In genomic region chr19:58154287-58154678, GRCh38 we compare ENCODE assay signal across 8 cellular contexts. TPM values are rescaled to one million over a fixed set of nuclear protein-coding genes. Genes with fewer than 3 reads are reported as not detected.
DNase-seq lines count a peak whose midpoint lies in the region; ATAC-seq and TF ChIP-seq lines count a peak whose summit lies in the region.

No MANE protein-coding gene starts in this region.

- ATAC-seq in PC-3 (no peak), upper lobe of right lung (peak; percentile 9), HG02623 (IDR thresholded peaks at IDR 0.05; ENCODE audit: unreplicated experiment) (no peak), HG03039 (IDR thresholded peaks at IDR 0.05; ENCODE audit: unreplicated experiment) (no peak)

- peak overlapping the region; percentile 81 for H3K27ac Mint-ChIP-seq in endothelial cell (ENCODE audit: unreplicated experiment)

- H3K79me2 ChIP-seq in DOHH2 (ENCODE audit: control insufficient read depth, low read length) (no peaks in the 10 kb centered on the region), PC-3 (ENCODE audit: low read length) (peaks cover 12% of the 10 kb centered on the region)

- H3K27me3 Mint-ChIP-seq in endothelial cell (ENCODE audit: unreplicated experiment), result peaks cover 6% of the 10 kb centered on the region

- CTCF ChIA-PET in PC-3 (lab: Charles Lee), result no interaction called here

- H3K9me2 ChIP-seq in DOHH2 (replicated peaks; ENCODE audit: control insufficient read depth, low read length) (no peaks in the 10 kb centered on the region), PC-3 (replicated peaks; ENCODE audit: low read length) (no peaks in the 10 kb centered on the region)

- peak overlapping the region; percentile 77 for H3K4me3 ChIP-seq in DOHH2 (ENCODE audit: low read length)
- H3K4me3 ChIP-seq in PC-3 (ENCODE audit: low read length), result peak overlapping the region; percentile 77
- H3K4me3 ChIP-seq in upper lobe of right lung, result peak overlapping the region; percentile 99

- POLR2A ChIA-PET in PC-3 (lab: Charles Lee; ENCODE audit: unreplicated experiment), result no interaction called here

- H3K27me3 ChIP-seq in DOHH2 (ENCODE audit: control insufficient read depth, low read length) (no peaks in the 10 kb centered on the region), PC-3 (ENCODE audit: low read length) (no peaks in the 10 kb centered on the region), upper lobe of right lung (no peaks in the 10 kb centered on the region)

- DNase-seq in PC-3, result no peak
- DNase-seq in endothelial cell (ENCODE audit: low spot score), result peak; percentile 15
- peak; percentile 16 for DNase-seq in midbrain (lab: John Stamatoyannopoulos, UW)
- peak; percentile 65 for DNase-seq in upper lobe of right lung
- no peak for DNase-seq in epidermal melanocyte (ENCODE audit: insufficient read length, low spot score)

- TF ChIP-seq CTCF in DOHH2 (IDR thresholded peaks at IDR 0.05; ENCODE audit: low read depth, low read length, poor library complexity, severe bottlenecking), result no peak
- TF ChIP-seq CTCF in PC-3 (conservative IDR thresholded peaks at IDR 0.05; ENCODE audit: low read depth, low read length), result no peak
- TF ChIP-seq CTCF in endothelial cell (IDR thresholded peaks at IDR 0.05; ENCODE audit: unreplicated experiment), result no peak
- TF ChIP-seq CTCF in upper lobe of right lung (IDR thresholded peaks at IDR 0.05), result no peak

- H3K4me3 Mint-ChIP-seq in endothelial cell (ENCODE audit: unreplicated experiment), result peak overlapping the region; percentile 94

- H4K20me1 ChIP-seq in DOHH2 (ENCODE audit: control insufficient read depth, insufficient read depth, low read depth, low read length) (no peaks in the 10 kb centered on the region), PC-3 (ENCODE audit: low read length) (no peaks in the 10 kb centered on the region)

- peaks cover 4% of the 10 kb centered on the region for H3K4me1 Mint-ChIP-seq in endothelial cell (ENCODE audit: unreplicated experiment)

- H3K4me1 ChIP-seq in DOHH2 (ENCODE audit: control insufficient read depth, low read length), result peaks cover 12% of the 10 kb centered on the region
- H3K4me1 ChIP-seq in PC-3 (ENCODE audit: insufficient read depth, low read length), result no peaks in the 10 kb centered on the region
- H3K4me1 ChIP-seq in upper lobe of right lung, result peaks cover 15% of the 10 kb centered on the region

- H3K9me3 ChIP-seq in DOHH2 (ENCODE audit: control insufficient read depth, insufficient read depth, low read length), result peaks cover 48% of the 10 kb centered on the region
- H3K9me3 ChIP-seq in PC-3 (ENCODE audit: low read length), result peaks cover 44% of the 10 kb centered on the region
- peaks cover 11% of the 10 kb centered on the region for H3K9me3 ChIP-seq in upper lobe of right lung

- peak overlapping the region; percentile 98 for H2AFZ ChIP-seq in PC-3 (ENCODE audit: low read length)

- H3F3A ChIP-seq in DOHH2 (ENCODE audit: control insufficient read depth, insufficient read depth), result no peaks in the 10 kb centered on the region
- H3F3A ChIP-seq in PC-3 (ENCODE audit: low read length, unreplicated experiment), result no peaks in the 10 kb centered on the region

- peaks cover 18% of the 10 kb centered on the region for H3K36me3 Mint-ChIP-seq in endothelial cell (ENCODE audit: low read depth, unreplicated experiment)

- H3K36me3 ChIP-seq in DOHH2 (ENCODE audit: control insufficient read depth, low read length), result no peaks in the 10 kb centered on the region
- H3K36me3 ChIP-seq in PC-3 (ENCODE audit: low read depth, low read length), result peaks cover 13% of the 10 kb centered on the region
- no peaks in the 10 kb centered on the region for H3K36me3 ChIP-seq in upper lobe of right lung

- peak overlapping the region; percentile 72 for H3K4me2 ChIP-seq in DOHH2 (ENCODE audit: low read length)
- peak overlapping the region; percentile 83 for H3K4me2 ChIP-seq in PC-3 (ENCODE audit: low read length)

- intact Hi-C loops in PC-3 (cut with micrococcal nuclease), result loop anchor here (10.0 kb wide), 1 partner anchor 339 kb away; the partner anchor contains the start of gene ZNF552
- intact Hi-C loops in upper lobe of right lung (cut with DNase I), result loop anchor here (10.0 kb wide), 1 partner anchor 129 kb away; no protein-coding TSS in a partner anchor

- peaks cover 16% of the 10 kb centered on the region for H3K9me3 Mint-ChIP-seq in endothelial cell (ENCODE audit: unreplicated experiment)

- H3K27ac ChIP-seq in DOHH2 (ENCODE audit: low read depth, low read length) (no peak overlapping the region), PC-3 (ENCODE audit: low read length) (no peak overlapping the region), upper lobe of right lung (peak overlapping the region; percentile 95)

- H3K9ac ChIP-seq in PC-3 (ENCODE audit: low read length), result peak overlapping the region; percentile 70

- BruUV-seq in PC-3 (replicated peaks; lab: Mats Ljungman, UMichigan), result no TSS peak

RNA-seq across cellular contexts. Expression of gene ZNF329, which starts 3.7 kb away (rescaled TPM):
- 8.2 and 10.5 TPM in 2 replicates for total RNA-seq in PC-3 (2014; rRNA removed)
- 14.9 TPM for total RNA-seq in endothelial cell (ENCODE audit: unreplicated experiment)
- total RNA-seq in upper lobe of right lung, result 7.4 TPM

RNA-seq across cellular contexts. Expression of gene ZNF274, which starts 28.6 kb away (rescaled TPM):
- total RNA-seq in PC-3 (2014; rRNA removed), result 15.4 and 16.1 TPM in 2 replicates
- total RNA-seq in endothelial cell (ENCODE audit: unreplicated experiment), result 21.4 TPM
- total RNA-seq in upper lobe of right lung, result 31.9 TPM

RNA-seq across cellular contexts. Expression of gene ZSCAN18, which starts 56.3 kb away (rescaled TPM):
- total RNA-seq in PC-3 (2014; rRNA removed), result 0.66 and 1.7 TPM in 2 replicates
- 47.7 TPM for total RNA-seq in endothelial cell (ENCODE audit: unreplicated experiment)
- total RNA-seq in upper lobe of right lung, result 47.3 TPM

Comparison
In these comparisons a context has a peak if more than half of its experiments do, and no peak if none do; other contexts are left out.
1. DNase-seq: peak in endothelial cell (single experiment), midbrain (single experiment) and upper lobe of right lung (single experiment); none in PC-3 (single experiment) and epidermal melanocyte (single experiment).
2. RNA of gene ZSCAN18, which starts 56.3 kb away (total RNA-seq): 47.7 TPM in endothelial cell (single experiment) and 47.3 TPM in upper lobe of right lung (single experiment); 0.66 to 1.7 TPM in PC-3; every median in the first group is over 10 times any median in the second.
3. Peak in every context shown above with its lines, with median percentiles within 50 percentile points of each other: H3K4me3 ChIP-seq.